ENCODE assay signal across 18 cellular contexts in the genomic region with DNA sequence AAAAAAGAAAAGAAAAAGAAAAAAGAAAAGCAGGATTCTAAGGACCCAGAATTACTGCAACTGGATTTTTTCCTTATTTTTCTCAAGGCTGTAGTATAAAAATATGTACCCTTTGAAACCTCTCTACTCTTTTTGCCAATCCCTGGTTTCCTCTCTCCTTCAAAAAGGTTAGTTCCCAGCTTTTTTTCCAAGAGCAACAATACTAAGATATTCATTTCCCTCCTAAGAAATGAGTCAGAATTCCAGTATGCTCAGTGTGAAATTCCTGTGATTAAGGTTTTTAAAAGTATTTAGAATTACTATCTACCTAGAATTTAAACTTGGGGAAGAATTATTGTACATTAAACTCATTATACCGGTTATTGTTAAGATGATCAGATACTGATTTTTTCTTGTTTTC. TPM values are rescaled to one million over a fixed set of nuclear protein-coding genes. Genes with fewer than 3 reads are reported as not detected.
DNase-seq lines count a peak whose midpoint lies in the region; FAIRE-seq and TF ChIP-seq lines count a peak whose summit lies in the region.
"Had no signal": no experiment of that assay in that cellular context is flagged by ENCODE, and none has a peak within 500 bp of the region (broad histone marks: within the 10 kb centered on the region; RNA-seq: fewer than 3 reads in every experiment).

No MANE protein-coding gene starts in this region.

- H3K4me3 ChIP-seq in bronchial epithelial cell (ENCODE audit: low read depth, low read length) (no peak overlapping the region), mucosa of stomach (ENCODE audit: low read length) (no peak overlapping the region)
- H3K4me3 ChIP-seq: colonic mucosa, hepatocyte, uterus had no signal

- no peaks in the 10 kb centered on the region for H3K9me3 ChIP-seq in mucosa of stomach (ENCODE audit: control insufficient read depth, low read length)
- H3K9me3 ChIP-seq: colonic mucosa, uterus had no signal

- FAIRE-seq in bronchial epithelial cell (lab: Jason Lieb, UNC): no peak

- no peak for TF ChIP-seq CTCF in bronchial epithelial cell (IDR thresholded peaks at IDR 0.05; ENCODE audit: insufficient read depth, low read length, severe bottlenecking)

- H3K36me3 ChIP-seq in bronchial epithelial cell (ENCODE audit: control insufficient read depth, insufficient read depth, low read length) (no peaks in the 10 kb centered on the region), mucosa of stomach (ENCODE audit: control insufficient read depth, insufficient read depth, low read length) (no peaks in the 10 kb centered on the region)
- H3K36me3 ChIP-seq: colonic mucosa, uterus had no signal

- peaks cover 40% of the 10 kb centered on the region for H3K4me1 ChIP-seq in mucosa of stomach (ENCODE audit: control insufficient read depth, insufficient read depth, low read length)
- H3K4me1 ChIP-seq: colonic mucosa had no signal

- peak overlapping the region; percentile 52 for H3K9ac ChIP-seq in mucosa of stomach (ENCODE audit: low read length)

- intact Hi-C loops in posterior vena cava (cut with DNase I): no loop called here

- H3K27me3 ChIP-seq in bronchial epithelial cell (ENCODE audit: control insufficient read depth, insufficient read depth, low read length) (no peaks in the 10 kb centered on the region), mucosa of stomach (ENCODE audit: control insufficient read depth, insufficient read depth, low read length) (no peaks in the 10 kb centered on the region)
- H3K27me3 ChIP-seq: colonic mucosa, hepatocyte, uterus had no signal

- DNase-seq in AG08395 (ENCODE audit: low spot score) (peak; percentile 21), NCI-H226 (peak; percentile 31), bronchial epithelial cell (ENCODE audit: low read depth) (peak; percentile 35), posterior vena cava (ENCODE audit: low spot score) (no peak), DMS153 (lab: John Stamatoyannopoulos, UW) (no peak), NCI-H524 (lab: John Stamatoyannopoulos, UW) (no peak), C1 segment of cervical spinal cord (lab: John Stamatoyannopoulos, UW) (no peak)
- DNase-seq: activated CD4-positive, alpha-beta memory T cell treated with anti-CD3 and anti-CD28 coated beads for 36 hours; activated T-cell treated with anti-CD3 and anti-CD28 coated beads, Interleukin-2, amount 50 U/mL, for 4 hours; AML-193; Calu3; colonic mucosa; KG1; NCI-H1436 treated with DMSO at 0.1 percent for 48 hours; NCI-H2227 treated with DMSO at 0.1 percent for 48 hours; uterus had no signal

RNA-seq across cellular contexts. Expression of a gene that starts 22.0 kb away (rescaled TPM):
- 21.1 and 26.1 TPM in 2 replicates for total RNA-seq in bronchial epithelial cell
- total RNA-seq in posterior vena cava: 10 to 100 TPM; 95.3 to 98.0 TPM

Comparison
In these comparisons a context has a peak if more than half of its experiments do, and no peak if none do; other contexts are left out.
1. DNase-seq: peak in AG08395 (single experiment), NCI-H226 (single experiment) and bronchial epithelial cell (single experiment); none in posterior vena cava (single experiment), DMS153 (single experiment), NCI-H524 (0 of 2) and C1 segment of cervical spinal cord (0 of 14).